8 cellular contexts compared by ENCODE assay signal in genomic region chrX:48696301-48697181, GRCh38. TPM values are rescaled to one million over a fixed set of nuclear protein-coding genes. Genes with fewer than 3 reads are reported as not detected.
DNase-seq lines count a peak whose midpoint lies in the region; ATAC-seq and TF ChIP-seq lines count a peak whose summit lies in the region.

Gene SUV39H1 (plus strand): TSS chrX:48696734. CDS start chrX:48696785, 51 bp downstream.

- H3K27me3 ChIP-seq in IMR-90 (ENCODE audit: control insufficient read depth, insufficient read depth, low read length), result no peaks in the 10 kb centered on the region
- no peaks in the 10 kb centered on the region for H3K27me3 ChIP-seq in OCI-LY3 (ENCODE audit: low read depth, low read length)

- peak within 1 kb of the TSS; percentile 41 to 90; a peak in 3 of 4 replicates for H4K8ac ChIP-seq in IMR-90 (ENCODE audit: low read depth in 2 of 2, low read length in 2 of 2)

- no peak; the same call in 1 of the 2 replicates for TF ChIP-seq POLR2A in IMR-90 (IDR thresholded peaks at IDR 0.05; ENCODE audit: low read depth, low read length)

- H3K56ac ChIP-seq in IMR-90 (ENCODE audit: extremely low read depth, insufficient read depth, low read length), result peak within 1 kb of the TSS; percentile 66; the same call in 1 of the 2 replicates

- H3K4me1 ChIP-seq in IMR-90 (ENCODE audit: control insufficient read depth, insufficient read depth, low read length), result peaks cover 8% of the 10 kb centered on the region; the same call in 1 of the 2 replicates
- peaks cover 14% of the 10 kb centered on the region for H3K4me1 ChIP-seq in OCI-LY3 (ENCODE audit: low read length)

- H2BK5ac ChIP-seq in IMR-90 (ENCODE audit: low read depth, low read length, poor library complexity, severe bottlenecking), result no peak within 1 kb of the TSS

- dilution Hi-C loops in IMR-90 (cut with HindIII; ENCODE audit: low sequenced_read_pairs, unreplicated experiment), result no loop called here

- WGBS in IMR-90 (ENCODE audit: extremely low coverage in 2 of 2, insufficient read length in 1 of 2), 2 experiments, result 29% methylated on average over 28 of the region's 110 CpGs; no CpG with 5 or more reads in 1 of the 2 experiments

- H3K36me3 Mint-ChIP-seq in endothelial cell (ENCODE audit: low read depth, unreplicated experiment), result peaks cover 4% of the 10 kb centered on the region

- H3K27ac Mint-ChIP-seq in endothelial cell (ENCODE audit: unreplicated experiment), result peak within 1 kb of the TSS; percentile 81

- DNase-seq in DMS114 treated with DMSO at 0.1 percent for 48 hours (lab: John Stamatoyannopoulos, UW; ENCODE audit: unreplicated experiment) (peak; percentile 65), IMR-90 (peak; percentile 81), endothelial cell (ENCODE audit: low spot score) (peak; percentile 79), middle frontal gyrus (ENCODE audit: extremely low spot score, low spot score) (peak; percentile 69)
- DNase-seq in activated CD8-positive, alpha-beta memory T cell treated with anti-CD3 and anti-CD28 coated beads, Interleukin-2, amount 50 U/mL, for 4 hours, result peak; percentile 80
- DNase-seq in stimulated activated CD8-positive, alpha-beta memory T cell treated with anti-CD3 and anti-CD28 coated beads, Interleukin-2, amount 100 ng/mL, for 1 hour (ENCODE audit: low read depth in 2 of 2), result peak; percentile 51 to 72

- BruUV-seq in IMR-90 (replicated peaks; lab: Mats Ljungman, UMichigan), result no TSS peak

- H2BK15ac ChIP-seq in IMR-90 (ENCODE audit: low read depth, low read length), result no peak within 1 kb of the TSS

- POLR2A ChIA-PET in IMR-90 (lab: Charles Lee; ENCODE audit: unreplicated experiment), result interaction anchor here (0.7 kb wide), 1 partner anchor 13 kb away, joined by 3 read pairs; no protein-coding TSS in a partner anchor

- peaks cover 15% of the 10 kb centered on the region for H3K4me1 Mint-ChIP-seq in endothelial cell (ENCODE audit: unreplicated experiment)

- ATAC-seq in GM21529 (IDR thresholded peaks at IDR 0.05; ENCODE audit: unreplicated experiment) (peak; percentile 83), IMR-90 (ENCODE audit: low read depth) (peak; percentile 98)

- TF ChIP-seq CTCF in IMR-90 (conservative IDR thresholded peaks at IDR 0.05; ENCODE audit: low read depth, low read length) (no peak), OCI-LY3 (IDR thresholded peaks at IDR 0.05; ENCODE audit: low read depth, low read length) (no peak), endothelial cell (IDR thresholded peaks at IDR 0.05; ENCODE audit: unreplicated experiment) (no peak)

- peaks cover 51% of the 10 kb centered on the region for H3K79me2 ChIP-seq in OCI-LY3 (ENCODE audit: low read length)

- peak within 1 kb of the TSS; percentile 93 for H3K4me3 Mint-ChIP-seq in endothelial cell (ENCODE audit: unreplicated experiment)

- H4K20me1 ChIP-seq in IMR-90 (ENCODE audit: insufficient read depth, low read length) (no peaks in the 10 kb centered on the region), OCI-LY3 (ENCODE audit: insufficient read depth, low read length) (no peaks in the 10 kb centered on the region)

- in situ Hi-C loops in IMR-90 (cut with MboI; ENCODE audit: low sequenced_read_pairs), result no loop called here

- H3K4me3 ChIP-seq in IMR-90 (ENCODE audit: insufficient read depth, low read depth, low read length) (peak within 1 kb of the TSS; percentile 64), OCI-LY3 (ENCODE audit: low read length) (peak within 1 kb of the TSS; percentile 100)

- no peaks in the 10 kb centered on the region for H3K9me3 Mint-ChIP-seq in endothelial cell (ENCODE audit: unreplicated experiment)

- peak within 1 kb of the TSS; percentile 71; the same call in 1 of the 2 replicates for H3K14ac ChIP-seq in IMR-90 (replicated peaks; ENCODE audit: low read depth, low read length)

- H3K4me2 ChIP-seq in IMR-90 (ENCODE audit: low read depth, low read length) (peak within 1 kb of the TSS; percentile 92), OCI-LY3 (ENCODE audit: low read length) (peak within 1 kb of the TSS; percentile 100)

- H3K27ac ChIP-seq in IMR-90 (ENCODE audit: insufficient read depth, low read length), result peak within 1 kb of the TSS; percentile 66
- peak within 1 kb of the TSS; percentile 67 for H3K27ac ChIP-seq in OCI-LY3 (ENCODE audit: low read length)

- H4K91ac ChIP-seq in IMR-90 (ENCODE audit: insufficient read depth, low read depth, low read length), result peak within 1 kb of the TSS; percentile 53

- H3K36me3 ChIP-seq in IMR-90 (ENCODE audit: control insufficient read depth, insufficient read depth, low read length) (peaks cover 9% of the 10 kb centered on the region), OCI-LY3 (replicated peaks; ENCODE audit: low read depth, low read length) (peaks cover 25% of the 10 kb centered on the region)

- TF ChIP-seq RAD21 in IMR-90 (IDR thresholded peaks at IDR 0.05; ENCODE audit: low read length), result no peak

- peaks cover 0 to 8% of the 10 kb centered on the region in 2 experiments; a peak in 3 of 4 replicates for H3K79me1 ChIP-seq in IMR-90 (ENCODE audit: low read depth in 1 of 2, low read length in 2 of 2)

- H2AK9ac ChIP-seq in IMR-90 (replicated peaks; ENCODE audit: low read depth, low read length, poor library complexity), result peak within 1 kb of the TSS; percentile 89

- H2BK20ac ChIP-seq in IMR-90 (ENCODE audit: low read depth, low read length), result no peak within 1 kb of the TSS

- H3K27me3 Mint-ChIP-seq in endothelial cell (ENCODE audit: unreplicated experiment), result peaks cover 6% of the 10 kb centered on the region

- peak within 1 kb of the TSS; percentile 36 for H3K4ac ChIP-seq in IMR-90 (ENCODE audit: low read depth, low read length)

- no peak within 1 kb of the TSS for H3K23ac ChIP-seq in IMR-90 (ENCODE audit: low read depth, low read length)

- intact Hi-C loops in IMR-90 (cut with micrococcal nuclease), result loop anchor here (1.0 to 2.0 kb wide), 3 partner anchors 20 to 220 kb away; no protein-coding TSS in a partner anchor

- CTCF ChIA-PET in IMR-90 (lab: Yijun Ruan, JAX), result interaction anchor here (0.6 kb wide), 1 partner anchor 195 kb away, joined by 4 read pairs; no protein-coding TSS in a partner anchor

- H2AK5ac ChIP-seq in IMR-90 (ENCODE audit: low read depth, low read length), result peak within 1 kb of the TSS; percentile 2; the same call in 1 of the 2 replicates

- no peak within 1 kb of the TSS for H2BK120ac ChIP-seq in IMR-90 (ENCODE audit: low read depth, low read length)

- H3K18ac ChIP-seq in IMR-90 (ENCODE audit: low read depth, low read length), result no peak within 1 kb of the TSS; the same call in 1 of the 2 replicates

- H3K9me3 ChIP-seq in IMR-90 (ENCODE audit: control insufficient read depth, insufficient read depth, low read length) (no peaks in the 10 kb centered on the region), OCI-LY3 (ENCODE audit: insufficient read depth, low read length) (no peaks in the 10 kb centered on the region)

- H3K9ac ChIP-seq in IMR-90 (ENCODE audit: low read depth, low read length), result peak within 1 kb of the TSS; percentile 78
- peak within 1 kb of the TSS; percentile 91 for H3K9ac ChIP-seq in OCI-LY3 (ENCODE audit: low read length)

- no peaks in the 10 kb centered on the region; the same call in 1 of the 2 replicates for H3K9me1 ChIP-seq in IMR-90 (ENCODE audit: insufficient read depth, low read length)

- H2AFZ ChIP-seq in IMR-90 (replicated peaks; ENCODE audit: low read length, poor library complexity), result peak within 1 kb of the TSS; percentile 90
- H2AFZ ChIP-seq in OCI-LY3 (ENCODE audit: low read depth, low read length), result peak within 1 kb of the TSS; percentile 74; the same call in 1 of the 2 replicates

- H4K5ac ChIP-seq in IMR-90 (ENCODE audit: low read depth, low read length), result peak within 1 kb of the TSS; percentile 49

TF ChIP-seq in IMR-90, 13 proteins besides CTCF, POLR2A, EP300 and RAD21:
- TF ChIP-seq CEBPB (IDR thresholded peaks at IDR 0.05; ENCODE audit: low read depth, low read length), result no peak
- TF ChIP-seq MXI1 (IDR thresholded peaks at IDR 0.05; ENCODE audit: borderline replicate concordance, low read depth, low read length), result peak; percentile 95
- no peak for TF ChIP-seq BHLHE40 (IDR thresholded peaks at IDR 0.05; ENCODE audit: low read depth, low read length)
- no peak for TF ChIP-seq USF2 (IDR thresholded peaks at IDR 0.05; ENCODE audit: low read depth, low read length)
- TF ChIP-seq NFE2L2 (IDR thresholded peaks at IDR 0.05; ENCODE audit: low read depth, low read length), result no peak
- TF ChIP-seq RFX5 (IDR thresholded peaks at IDR 0.05; ENCODE audit: low read depth, low read length), result no peak
- peak; percentile 39; the same call in 1 of the 2 replicates for TF ChIP-seq MAZ (IDR thresholded peaks at IDR 0.05; ENCODE audit: borderline replicate concordance, low read depth, low read length)
- no peak for TF ChIP-seq RCOR1 (IDR thresholded peaks at IDR 0.05; ENCODE audit: insufficient replicate concordance, low read length)
- TF ChIP-seq ELK1 (IDR thresholded peaks at IDR 0.05; ENCODE audit: borderline replicate concordance, low read depth, low read length), result no peak
- TF ChIP-seq FOS (IDR thresholded peaks at IDR 0.05; ENCODE audit: low read depth, low read length), result no peak
- no peak for TF ChIP-seq MAFK (IDR thresholded peaks at IDR 0.05; ENCODE audit: low read depth, low read length)
- no peak for TF ChIP-seq CHD1 (IDR thresholded peaks at IDR 0.05; ENCODE audit: low read depth, low read length)

RNA-seq across cellular contexts. Expression of gene SUV39H1, which starts in this region (rescaled TPM):
- total RNA-seq in IMR-90 (2012; rRNA removed) (6.6 and 7.2 TPM in 2 replicates), endothelial cell (ENCODE audit: unreplicated experiment) (6.8 TPM)
- 8.6 and 9.9 TPM in 2 replicates for polyA plus RNA-seq in IMR-90 (2012; rRNA removed)
- polyA plus RNA-seq in IMR-90 (2012; cell fraction: cytosol; rRNA removed), result 6.6 and 7.1 TPM in 2 replicates
- 9.5 and 19.5 TPM in 2 replicates for polyA plus RNA-seq in IMR-90 (2012; cell fraction: nucleus; rRNA removed; ENCODE audit: low replicate concordance)

Comparison
In these comparisons a context has a peak if more than half of its experiments do, and no peak if none do; other contexts are left out.
1. Peak in every context shown above with its lines: DNase-seq, ATAC-seq, H3K4me3 ChIP-seq and H3K27ac ChIP-seq.